ENCODE assay signal across 24 cellular contexts in genomic region chr6:120774275-120774674, GRCh38.
DNase-seq lines count a peak whose midpoint lies in the region; ATAC-seq, FAIRE-seq and TF ChIP-seq lines count a peak whose summit lies in the region.
"Had no signal": no experiment of that assay in that cellular context is flagged by ENCODE, and none has a peak within 500 bp of the region (broad histone marks: within the 10 kb centered on the region; RNA-seq: fewer than 3 reads in every experiment).

No MANE protein-coding gene starts in this region.

- TF ChIP-seq CTCF in bronchial epithelial cell (IDR thresholded peaks at IDR 0.05; ENCODE audit: insufficient read depth, low read length, severe bottlenecking) (no peak), osteocyte (IDR thresholded peaks at IDR 0.05) (no peak)

- no peaks in the 10 kb centered on the region for H3K27me3 ChIP-seq in MG63
- no peaks in the 10 kb centered on the region for H3K27me3 ChIP-seq in bronchial epithelial cell (ENCODE audit: control insufficient read depth, insufficient read depth, low read length)
- H3K27me3 ChIP-seq: right atrium auricular region, suprapubic skin had no signal

- H3K9me3 ChIP-seq in MG63, result no peaks in the 10 kb centered on the region
- H3K9me3 ChIP-seq: suprapubic skin had no signal

- H3K36me3 ChIP-seq in MG63 (no peaks in the 10 kb centered on the region), bronchial epithelial cell (ENCODE audit: control insufficient read depth, insufficient read depth, low read length) (no peaks in the 10 kb centered on the region)
- H3K36me3 ChIP-seq: right atrium auricular region, suprapubic skin had no signal

- H3K9me3 Mint-ChIP-seq in osteocyte (ENCODE audit: unreplicated experiment), result peaks cover 8% of the 10 kb centered on the region

- no peak overlapping the region for H3K4me3 Mint-ChIP-seq in osteocyte (ENCODE audit: unreplicated experiment)
- H3K4me3 Mint-ChIP-seq: activated naive CD8-positive, alpha-beta T cell; activated T-cell treated with anti-CD3 and anti-CD28 coated beads, Interleukin-2, amount 50 U/mL, for 72 hours; CD8-positive, alpha-beta T cell; GM23338 had no signal

- no peaks in the 10 kb centered on the region for H3K27me3 Mint-ChIP-seq in osteocyte (ENCODE audit: unreplicated experiment)

- H3K36me3 Mint-ChIP-seq in osteocyte (ENCODE audit: unreplicated experiment), result no peaks in the 10 kb centered on the region
- H3K36me3 Mint-ChIP-seq: activated naive CD8-positive, alpha-beta T cell; CD8-positive, alpha-beta T cell had no signal

- no peaks in the 10 kb centered on the region for H3K4me1 Mint-ChIP-seq in osteocyte (ENCODE audit: unreplicated experiment)
- H3K4me1 Mint-ChIP-seq: GM23338 had no signal

- H3K27ac Mint-ChIP-seq in osteocyte (ENCODE audit: unreplicated experiment), result no peak overlapping the region
- H3K27ac Mint-ChIP-seq: activated naive CD8-positive, alpha-beta T cell; activated T-cell treated with anti-CD3 and anti-CD28 coated beads, Interleukin-2, amount 50 U/mL, for 72 hours; CD8-positive, alpha-beta T cell; GM23338 had no signal

- ATAC-seq in GM21526 (IDR thresholded peaks at IDR 0.05; ENCODE audit: low FRiP score, unreplicated experiment), result no peak
- no peak for ATAC-seq in HG02588 (IDR thresholded peaks at IDR 0.05; ENCODE audit: unreplicated experiment)
- ATAC-seq: activated T-cell treated with anti-CD3 and anti-CD28 coated beads, Interleukin-2, amount 50 U/mL, for 72 hours; CD8-positive, alpha-beta T cell; GM23338 had no signal

- peak; percentile 16 for DNase-seq in EL
- peak; percentile 37 for DNase-seq in MG63
- DNase-seq in bronchial epithelial cell (ENCODE audit: low read depth), result peak; percentile 67
- DNase-seq in non-pigmented ciliary epithelial cell (ENCODE audit: low read depth), result peak; percentile 70
- no peak for DNase-seq in DMS153 (lab: John Stamatoyannopoulos, UW)
- DNase-seq in osteocyte (ENCODE audit: extremely low spot score, unreplicated experiment), result no peak
- DNase-seq: activated CD8-positive, alpha-beta memory T cell treated with anti-CD3 and anti-CD28 coated beads for 24 hours; activated T-cell treated with anti-CD3 and anti-CD28 coated beads, Interleukin-2, amount 50 U/mL, for 72 hours; CD8-positive, alpha-beta T cell; cortex of kidney; DMS79; foreskin fibroblast; hypothalamus; islet precursor cell; NCI-H2081 treated with DMSO at 0.1 percent for 48 hours; NCI-H510A treated with DMSO at 0.1 percent for 48 hours; occipital lobe had no signal

- no peak overlapping the region for H3K4me3 ChIP-seq in MG63
- no peak overlapping the region for H3K4me3 ChIP-seq in bronchial epithelial cell (ENCODE audit: low read depth, low read length)
- H3K4me3 ChIP-seq: GM23338, lung, right atrium auricular region, suprapubic skin had no signal

- no peak for FAIRE-seq in bronchial epithelial cell (lab: Jason Lieb, UNC)

Comparison
In these comparisons a context has a peak if more than half of its experiments do, and no peak if none do; other contexts are left out.
1. DNase-seq: peak in EL (single experiment), MG63 (single experiment), bronchial epithelial cell (single experiment) and non-pigmented ciliary epithelial cell (single experiment); none in DMS153 (single experiment) and osteocyte (single experiment).